ENCODE assay signal across 22 cellular contexts in the genomic region with DNA sequence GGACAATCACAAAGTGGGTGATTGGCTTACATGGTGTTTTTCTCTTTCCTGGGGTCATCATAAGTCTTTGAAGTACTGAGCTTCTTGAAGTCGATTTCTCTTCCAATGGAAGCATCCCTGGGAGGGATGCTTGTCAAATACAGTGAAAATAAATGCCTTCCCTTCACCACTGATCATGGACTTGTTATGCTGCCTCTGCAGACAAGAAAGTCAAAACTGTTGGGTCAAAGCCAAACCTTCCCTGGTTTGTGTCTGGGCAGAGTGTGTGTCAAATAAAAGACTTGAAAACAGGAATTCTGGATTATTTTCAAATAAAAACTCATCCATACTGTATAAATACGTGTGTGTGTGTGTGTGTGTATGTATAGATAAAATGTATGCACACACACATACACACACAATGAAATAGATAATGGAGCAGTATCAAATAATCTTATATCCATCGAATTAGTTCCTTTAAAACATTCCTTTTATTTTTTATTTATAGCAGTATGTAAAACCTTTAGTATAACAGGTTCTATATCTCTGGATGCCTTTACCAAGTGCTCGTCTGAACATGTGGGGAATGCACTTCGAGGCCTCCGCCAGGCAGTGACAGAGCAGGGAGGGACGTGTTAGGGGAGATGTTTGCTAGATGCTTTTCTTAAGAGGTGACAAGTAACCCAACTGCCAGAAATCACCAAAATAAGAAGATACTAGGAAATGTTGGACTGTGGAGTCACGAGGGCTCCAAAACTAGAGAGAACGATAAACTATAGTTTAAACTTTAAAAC. TPM values are rescaled to one million over a fixed set of nuclear protein-coding genes. Genes with fewer than 3 reads are reported as not detected.
A peak's percentile ranks its signal among the peaks of the same experiment; 100 is the strongest.
DNase-seq lines count a peak whose midpoint lies in the region; ATAC-seq and TF ChIP-seq lines count a peak whose summit lies in the region.
"Had no signal": no experiment of that assay in that cellular context is flagged by ENCODE, and none has a peak within 500 bp of the region (broad histone marks: within the 10 kb centered on the region; RNA-seq: fewer than 3 reads in every experiment).

No MANE protein-coding gene starts in this region.

- H3K27me3 Mint-ChIP-seq in naive B cell = no peaks in the 10 kb centered on the region

- TF ChIP-seq CTCF in choroid plexus epithelial cell (conservative IDR thresholded peaks at IDR 0.05; ENCODE audit: low read depth, low read length) = no peak

- H3K4me3 Mint-ChIP-seq in naive B cell = peak overlapping the region in 1 of 8 donors; percentile 20
- H3K4me3 Mint-ChIP-seq: activated CD8-positive, alpha-beta T cell treated with anti-CD3 and anti-CD28 coated beads for 36 hours; activated naive CD8-positive, alpha-beta T cell treated with anti-CD3 and anti-CD28 coated beads for 36 hours; activated T-cell treated with anti-CD3 and anti-CD28 coated beads, Interleukin-2, amount 50 U/mL, for 72 hours; T-helper 17 cell had no signal

- H3K27ac Mint-ChIP-seq in naive B cell = peak overlapping the region in 4 of 6 donors; percentile 1 to 66 (median 40)
- H3K27ac Mint-ChIP-seq: activated CD8-positive, alpha-beta T cell treated with anti-CD3 and anti-CD28 coated beads for 36 hours; activated naive CD8-positive, alpha-beta T cell treated with anti-CD3 and anti-CD28 coated beads for 36 hours; activated T-cell treated with anti-CD3 and anti-CD28 coated beads, Interleukin-2, amount 50 U/mL, for 72 hours; T-helper 17 cell had no signal

- ATAC-seq in naive B cell (ENCODE audit: low read depth in 2 of 2) = no peak
- ATAC-seq: T-helper 17 cell had no signal

- H3K9me3 Mint-ChIP-seq in naive B cell = peaks cover 2 to 6% (median 4%) of the 10 kb centered on the region in 7 donors
- H3K9me3 Mint-ChIP-seq: activated CD8-positive, alpha-beta T cell treated with anti-CD3 and anti-CD28 coated beads for 36 hours; activated naive CD8-positive, alpha-beta T cell treated with anti-CD3 and anti-CD28 coated beads for 36 hours; activated T-cell treated with anti-CD3 and anti-CD28 coated beads, Interleukin-2, amount 50 U/mL, for 72 hours had no signal

- DNase-seq in ELR (ENCODE audit: low read depth) (peak; percentile 59), NCI-H446 treated with DMSO at 0.1 percent for 48 hours (lab: John Stamatoyannopoulos, UW) (peak; percentile 10), choroid plexus epithelial cell (ENCODE audit: low read depth) (peak; percentile 53), naive B cell (no peak), NCI-H2196 (lab: John Stamatoyannopoulos, UW; ENCODE audit: unreplicated experiment) (no peak), DMS53 (lab: John Stamatoyannopoulos, UW) (no peak), SIG-M5 treated with dmso at 0.1 percent for 504 hours (lab: John Stamatoyannopoulos, UW; ENCODE audit: unreplicated experiment) (no peak)
- DNase-seq in stimulated activated CD8-positive, alpha-beta memory T cell treated with anti-CD3 and anti-CD28 coated beads, Interleukin-4, amount 100 ng/mL, for 48 hours = no peak
- DNase-seq: activated naive CD8-positive, alpha-beta T cell treated with anti-CD3 and anti-CD28 coated beads for 36 hours; activated T-cell treated with anti-CD3 and anti-CD28 coated beads, Interleukin-2, amount 50 U/mL, for 72 hours; central memory CD4-positive, alpha-beta T cell; COR-L47; effector CD8-positive, alpha-beta T cell; hippocampal formation; Kasumi-1; NCI-H1417 treated with DMSO at 0.1 percent for 48 hours; NCI-H226; Right ventricle myocardium superior; T-helper 17 cell had no signal

- H3K36me3 Mint-ChIP-seq in naive B cell = peaks cover 5 to 25% of the 10 kb centered on the region in 2 donors
- H3K36me3 Mint-ChIP-seq: activated naive CD8-positive, alpha-beta T cell treated with anti-CD3 and anti-CD28 coated beads for 36 hours had no signal

- no peak overlapping the region for H3K4me3 ChIP-seq in choroid plexus epithelial cell (ENCODE audit: low read depth, low read length)
- H3K4me3 ChIP-seq: right atrium auricular region, vagina had no signal

- peaks cover 17 to 29% (median 20%) of the 10 kb centered on the region in 3 donors for H3K4me1 Mint-ChIP-seq in naive B cell
- H3K4me1 Mint-ChIP-seq: T-helper 17 cell had no signal

RNA-seq across cellular contexts. Expression of gene WNT16, which starts 27.2 kb away (rescaled TPM):
- 1 to 10 TPM in 5 of 6 donors, under 1 TPM in 1; 1.00 to 4.3 (median 2.9) TPM for polyA plus RNA-seq in naive B cell (ENCODE audit: low read depth in 6 of 6)

Comparison
In these comparisons a context has a peak if more than half of its experiments do, and no peak if none do; other contexts are left out.
1. DNase-seq: peak in ELR (single experiment), NCI-H446 treated with DMSO at 0.1 percent for 48 hours (single experiment) and choroid plexus epithelial cell (single experiment); none in naive B cell (single experiment), NCI-H2196 (single experiment), DMS53 (single experiment), SIG-M5 treated with dmso at 0.1 percent for 504 hours (single experiment) and stimulated activated CD8-positive, alpha-beta memory T cell treated with anti-CD3 and anti-CD28 coated beads, Interleukin-4, amount 100 ng/mL, for 48 hours (single experiment).